In genomic region chr21:18251065-18251464, GRCh38 we compare ENCODE assay signal across 23 cellular contexts. TPM values are rescaled to one million over a fixed set of nuclear protein-coding genes. Genes with fewer than 3 reads are reported as not detected.
"Had no signal": no experiment of that assay in that cellular context is flagged by ENCODE, and none has a peak within 500 bp of the region (broad histone marks: within the 10 kb centered on the region; RNA-seq: fewer than 3 reads in every experiment).

No MANE protein-coding gene starts in this region.

- H3K4me3 ChIP-seq: adrenal gland, Peyer's patch had no signal

- DNase-seq: activated CD4-positive, alpha-beta T cell treated with anti-CD3 and anti-CD28 coated beads for 48 hours; activated CD4-positive, alpha-beta T cell treated with anti-CD3 and anti-CD28 coated beads, Interleukin-2, amount 50 U/mL, for 4 hours; activated CD4-positive, CD25-positive, alpha-beta regulatory T cell treated with anti-CD3 and anti-CD28 coated beads, Interleukin-2, amount 50 U/mL, for 72 hours; activated CD8-positive, alpha-beta memory T cell treated with anti-CD3 and anti-CD28 coated beads, Interleukin-2, amount 50 U/mL, for 48 hours; activated CD8-positive, alpha-beta T cell treated with anti-CD3 and anti-CD28 coated beads, Interleukin-2, amount 10 ng/mL, durations not matched to agents 7 days and 5 days; activated naive CD4-positive, alpha-beta T cell treated with anti-CD3 and anti-CD28 coated beads, Interleukin-2, amount 50 U/mL, for 16 hours; activated naive CD8-positive, alpha-beta T cell treated with anti-CD3 and anti-CD28 coated beads, Interleukin-2, amount 10 ng/mL, durations not matched to agents 7 days and 5 days; activated T-cell treated with anti-CD3 and anti-CD28 coated beads, Interleukin-2, amount 50 U/mL, for 1 hour; adrenal gland; anterior cingulate cortex; cerebellar nuclear complex; Karpas-422; MV-4-11; NCI-H1105 treated with DMSO at 0.1 percent for 48 hours; NCI-H1436 treated with DMSO at 0.1 percent for 48 hours; NCI-H187 treated with DMSO at 0.1 percent for 48 hours; NCI-H2081 treated with DMSO at 0.1 percent for 48 hours; NCI-H524 treated with DMSO at 0.1 percent for 48 hours; Peyer's patch; SHP77; T-helper 1 cell had no signal

- H3K9me3 ChIP-seq: adrenal gland, Peyer's patch had no signal

- H3K27ac Mint-ChIP-seq: activated CD8-positive, alpha-beta T cell treated with anti-CD3 and anti-CD28 coated beads, Interleukin-2, amount 10 ng/mL, durations not matched to agents 7 days and 5 days; activated naive CD8-positive, alpha-beta T cell treated with anti-CD3 and anti-CD28 coated beads, Interleukin-2, amount 10 ng/mL, durations not matched to agents 7 days and 5 days had no signal

- H3K4me1 ChIP-seq: adrenal gland, Peyer's patch had no signal

- H3K27me3 ChIP-seq: adrenal gland, Peyer's patch had no signal

- H3K9me3 Mint-ChIP-seq: activated naive CD8-positive, alpha-beta T cell treated with anti-CD3 and anti-CD28 coated beads, Interleukin-2, amount 10 ng/mL, durations not matched to agents 7 days and 5 days had no signal

- H3K4me1 Mint-ChIP-seq: activated naive CD8-positive, alpha-beta T cell treated with anti-CD3 and anti-CD28 coated beads, Interleukin-2, amount 10 ng/mL, durations not matched to agents 7 days and 5 days had no signal

- H3K4me3 Mint-ChIP-seq: activated CD8-positive, alpha-beta T cell treated with anti-CD3 and anti-CD28 coated beads, Interleukin-2, amount 10 ng/mL, durations not matched to agents 7 days and 5 days; activated naive CD8-positive, alpha-beta T cell treated with anti-CD3 and anti-CD28 coated beads, Interleukin-2, amount 10 ng/mL, durations not matched to agents 7 days and 5 days had no signal

- H3K36me3 Mint-ChIP-seq: activated naive CD8-positive, alpha-beta T cell treated with anti-CD3 and anti-CD28 coated beads, Interleukin-2, amount 10 ng/mL, durations not matched to agents 7 days and 5 days had no signal

- H3K36me3 ChIP-seq: adrenal gland, Peyer's patch had no signal

- H3K27ac ChIP-seq: adrenal gland, Peyer's patch, RWPE1 had no signal

- ATAC-seq: activated CD8-positive, alpha-beta T cell treated with anti-CD3 and anti-CD28 coated beads, Interleukin-2, amount 10 ng/mL, durations not matched to agents 7 days and 5 days had no signal

RNA-seq across cellular contexts. Expression of gene CHODL, which starts 6.4 kb away (rescaled TPM):
- total RNA-seq: activated CD8-positive, alpha-beta T cell treated with anti-CD3 and anti-CD28 coated beads, Interleukin-2, amount 10 ng/mL, durations not matched to agents 7 days and 5 days; T-helper 2 cell treated with Interferon-gamma antibody and Interleukin-4, amounts not matched to agents 100 ng/mL and 5 ng/mL, for 36 hours had no signal
